In genomic region chrX:154030715-154031305, GRCh38 we compare ENCODE assay signal across 24 cellular contexts.
"Had no signal": no experiment of that assay in that cellular context is flagged by ENCODE, and none has a peak within 500 bp of the region (broad histone marks: within the 10 kb centered on the region; RNA-seq: fewer than 3 reads in every experiment).

No MANE protein-coding gene starts in this region.

- ATAC-seq: activated T-cell treated with anti-CD3 and anti-CD28 coated beads, Interleukin-2, amount 50 U/mL, for 72 hours; foreskin keratinocyte had no signal

- H3K4me3 ChIP-seq: adrenal gland, ascending aorta, esophagus muscularis mucosa, left ventricle myocardium inferior, prostate gland, sigmoid colon, transverse colon had no signal

- H3K4me1 ChIP-seq: ascending aorta, prostate gland had no signal

- DNase-seq: activated CD4-positive, alpha-beta T cell treated with anti-CD3 and anti-CD28 coated beads for 4 hours; activated CD4-positive, alpha-beta T cell treated with anti-CD3 and anti-CD28 coated beads, Interleukin-2, amount 50 U/mL, for 4 hours; activated naive CD4-positive, alpha-beta T cell treated with Interleukin-2 at 50 U/mL for 16 hours; activated naive CD8-positive, alpha-beta T cell treated with anti-CD3 and anti-CD28 coated beads for 36 hours; activated T-cell treated with anti-CD3 and anti-CD28 coated beads for 4 hours; activated T-cell treated with anti-CD3 and anti-CD28 coated beads, Interleukin-2, amount 50 U/mL, for 72 hours; endodermal cell; foreskin keratinocyte; left ventricle myocardium inferior; retina; sigmoid colon; small intestine; stimulated activated CD4-positive, alpha-beta T cell treated with anti-CD3 and anti-CD28 coated beads, Interleukin-15, amount 100 ng/mL, for 24 hours; stimulated activated CD4-positive, alpha-beta T cell treated with anti-CD3 and anti-CD28 coated beads, Interleukin-2, amount 100 ng/mL, for 24 hours; stimulated activated naive CD4-positive, alpha-beta T cell; T-helper 9 cell; transverse colon had no signal

- H3K27me3 ChIP-seq: ascending aorta, esophagus muscularis mucosa, foreskin keratinocyte, sigmoid colon, transverse colon had no signal

- H3K9me3 ChIP-seq: adrenal gland, ascending aorta, esophagus muscularis mucosa, left ventricle myocardium inferior, prostate gland, sigmoid colon, transverse colon had no signal

- H3K36me3 ChIP-seq: prostate gland, transverse colon had no signal

- FAIRE-seq: islet of Langerhans, small intestine, TTC549 had no signal

- H3K27ac ChIP-seq: adrenal gland, ascending aorta, esophagus muscularis mucosa, foreskin keratinocyte, left ventricle myocardium inferior, prostate gland, sigmoid colon, transverse colon, VCaP had no signal
